8 cellular contexts compared by ENCODE assay signal in genomic region chr20:5222919-5223634, GRCh38.
DNase-seq lines count a peak whose midpoint lies in the region; ATAC-seq and TF ChIP-seq lines count a peak whose summit lies in the region.

No MANE protein-coding gene starts in this region.

- no peak overlapping the region for H3K27ac ChIP-seq in SK-N-SH (ENCODE audit: low read depth in 2 of 2, low read length in 1 of 2)
- H3K27ac ChIP-seq in smooth muscle cell (ENCODE audit: low read depth) = no peak overlapping the region

- 43% methylated on average over 11 of the region's 11 CpGs for whole genome bisulfite sequencing in SK-N-SH (ENCODE audit: low lambda C conversion rate)
- 38% methylated on average over 11 of the region's 11 CpGs for WGBS in smooth muscle cell (ENCODE audit: low lambda C conversion rate)

- peak; percentile 94 for TF ChIP-seq CTCF in SK-N-SH (IDR thresholded peaks at IDR 0.05)
- peak; percentile 88 for TF ChIP-seq CTCF in smooth muscle cell (IDR thresholded peaks at IDR 0.05; ENCODE audit: borderline replicate concordance, insufficient read depth, poor library complexity, severe bottlenecking)

- H3K79me2 ChIP-seq in SK-N-SH (ENCODE audit: insufficient read depth) (no peaks in the 10 kb centered on the region), smooth muscle cell (ENCODE audit: low read depth) (no peaks in the 10 kb centered on the region)

- H3K4me1 ChIP-seq in SK-N-SH (ENCODE audit: control insufficient read depth in 1 of 2, insufficient read depth in 2 of 2, low read depth in 1 of 2, low read length in 1 of 2) = no peaks in the 10 kb centered on the region
- H3K4me1 ChIP-seq in smooth muscle cell (ENCODE audit: low read depth) = no peaks in the 10 kb centered on the region

- H3K4me3 ChIP-seq in SK-N-SH (ENCODE audit: low read depth in 2 of 2, low read length in 1 of 2) (no peak overlapping the region; a peak in 1 of 4 replicates), smooth muscle cell (no peak overlapping the region)

- TF ChIP-seq EP300 in Ishikawa (IDR thresholded peaks at IDR 0.05; ENCODE audit: borderline replicate concordance) (no peak), SK-N-SH (IDR thresholded peaks at IDR 0.05; ENCODE audit: borderline replicate concordance in 1 of 2, low read depth in 1 of 2, low read length in 1 of 2) (no peak)

- CTCF ChIA-PET in SK-N-SH (lab: Yijun Ruan, JAX) = interaction anchor here (0.6 to 7.0 kb wide), 12 partner anchors 9 to 224 kb away, joined by 3 to 56 read pairs (median 4); partner anchors contain the start of genes CDS2 and PROKR2

- ATAC-seq in GM18870 (IDR thresholded peaks at IDR 0.05; ENCODE audit: unreplicated experiment) = no peak

- H3K9ac ChIP-seq in SK-N-SH (no peak overlapping the region), smooth muscle cell (ENCODE audit: low read depth) (no peak overlapping the region)

- no peak overlapping the region for H2AFZ ChIP-seq in SK-N-SH (ENCODE audit: low read depth)
- H2AFZ ChIP-seq in smooth muscle cell (ENCODE audit: low read depth) = no peak overlapping the region

- H3K27me3 ChIP-seq in SK-N-SH (ENCODE audit: insufficient read depth) (no peaks in the 10 kb centered on the region), smooth muscle cell (ENCODE audit: low read depth) (no peaks in the 10 kb centered on the region)

- H3K36me3 ChIP-seq in SK-N-SH (replicated peaks in 1 of 2; ENCODE audit: control insufficient read depth in 1 of 2, insufficient read depth in 2 of 2, low read length in 1 of 2) (no peaks in the 10 kb centered on the region), smooth muscle cell (ENCODE audit: low read depth) (no peaks in the 10 kb centered on the region)

- H4K20me1 ChIP-seq in SK-N-SH (ENCODE audit: insufficient read depth) = no peaks in the 10 kb centered on the region
- H4K20me1 ChIP-seq in smooth muscle cell (ENCODE audit: low read depth) = no peaks in the 10 kb centered on the region

- DNase-seq in NCI-H446 (lab: John Stamatoyannopoulos, UW) (peak; percentile 59 to 72), NCI-H446 treated with DMSO at 0.1 percent for 48 hours (lab: John Stamatoyannopoulos, UW) (no peak), SK-N-SH (no peak), amniotic stem cell (lab: John Stamatoyannopoulos, UW) (peak; percentile 63), hepatic stellate cell (ENCODE audit: low spot score) (peak; percentile 64), smooth muscle cell (lab: John Stamatoyannopoulos, UW; ENCODE audit: unreplicated experiment) (no peak)

- H3K9me3 ChIP-seq in SK-N-SH = no peaks in the 10 kb centered on the region
- H3K9me3 ChIP-seq in smooth muscle cell (replicated peaks; ENCODE audit: low read depth) = no peaks in the 10 kb centered on the region

- H3K4me2 ChIP-seq in SK-N-SH (no peak overlapping the region), smooth muscle cell (no peak overlapping the region)

- H3F3A ChIP-seq in SK-N-SH (replicated peaks; ENCODE audit: insufficient read depth) (no peaks in the 10 kb centered on the region), smooth muscle cell (ENCODE audit: low read depth) (no peaks in the 10 kb centered on the region)

- TF ChIP-seq RAD21 in Ishikawa (IDR thresholded peaks at IDR 0.05; ENCODE audit: low read depth) = peak; percentile 86
- peak; percentile 57 for TF ChIP-seq RAD21 in SK-N-SH (IDR thresholded peaks at IDR 0.05; ENCODE audit: low read length)

- H3K9me2 ChIP-seq in SK-N-SH = no peaks in the 10 kb centered on the region

- POLR2A ChIA-PET in SK-N-SH (lab: Yijun Ruan, JAX) = no interaction called here

TF ChIP-seq in Ishikawa, 13 proteins besides CTCF, POLR2A, EP300 and RAD21:
- 0 out of 2 replicates have a peak, but pooled peaks have one; percentile 17 for TF ChIP-seq TEAD4 (IDR thresholded peaks at IDR 0.05)
- TF ChIP-seq NFIC (IDR thresholded peaks at IDR 0.05) = no peak

TF ChIP-seq in SK-N-SH, 30 proteins besides CTCF, POLR2A, EP300 and RAD21:
- no peak for TF ChIP-seq MEF2A (IDR thresholded peaks at IDR 0.05; ENCODE audit: borderline replicate concordance, low read depth)
- TF ChIP-seq FOXJ3 (CRISPR knock-in tag; IDR thresholded peaks at IDR 0.05) = no peak
- TF ChIP-seq SMC3 (IDR thresholded peaks at IDR 0.05; ENCODE audit: low read depth, low read length) = peak; percentile 50

Comparison
In these comparisons a context has a peak if more than half of its experiments do, and no peak if none do; other contexts are left out.
1. DNase-seq: peak in NCI-H446 (2 of 2), amniotic stem cell (single experiment) and hepatic stellate cell (single experiment); none in NCI-H446 treated with DMSO at 0.1 percent for 48 hours (single experiment), SK-N-SH (single experiment) and smooth muscle cell (single experiment).